In genomic region chr5:143284002-143284401, GRCh38 we compare ENCODE assay signal across 29 cellular contexts.
"Had no signal": no experiment of that assay in that cellular context is flagged by ENCODE, and none has a peak within 500 bp of the region (broad histone marks: within the 10 kb centered on the region; RNA-seq: fewer than 3 reads in every experiment).

No MANE protein-coding gene starts in this region.

- H3K27ac Mint-ChIP-seq: nephron; neural progenitor cell; progenitor cell of endocrine pancreas; stimulated activated naive CD8-positive, alpha-beta T cell treated with anti-CD3 and anti-CD28 coated beads, Interleukin-15, amount 100 ng/mL, for 72 hours had no signal

- H3K27ac ChIP-seq: neural progenitor cell, ovary, parathyroid adenoma, psoas muscle, right lobe of liver, sigmoid colon, suprapubic skin, testis, tibial artery, upper lobe of left lung, vagina had no signal

- H3K4me1 ChIP-seq: neural progenitor cell, parathyroid adenoma, psoas muscle, sigmoid colon, suprapubic skin, testis, tibial artery had no signal

- ATAC-seq: naive thymus-derived CD4-positive, alpha-beta T cell; natural killer cell; psoas muscle; right cardiac atrium; right lobe of liver; stimulated activated memory B cell treated with anti-CD40 and anti-IgM and Interleukin-4, amounts not matched to agents 10 μg/mL and 1 μg/mL and 100 μg/mL, for 72 hours; stimulated activated naive CD8-positive, alpha-beta T cell treated with anti-CD3 and anti-CD28 coated beads, Interleukin-15, amount 100 ng/mL, for 72 hours; stimulated activated naive CD8-positive, alpha-beta T cell treated with anti-CD3 and anti-CD28 coated beads, Interleukin-15, Interleukin-2, amounts not matched to agents 100 U/mL and 50 U/mL, for 24 hours had no signal

- H3K4me1 Mint-ChIP-seq: nephron; neural progenitor cell; stimulated activated naive CD8-positive, alpha-beta T cell treated with anti-CD3 and anti-CD28 coated beads, Interleukin-15, amount 100 ng/mL, for 72 hours had no signal

- H3K9me3 Mint-ChIP-seq: natural killer cell; stimulated activated memory B cell treated with anti-CD40 and anti-IgM and Interleukin-4, amounts not matched to agents 10 μg/mL and 1 μg/mL and 100 μg/mL, for 72 hours; stimulated activated naive CD8-positive, alpha-beta T cell treated with anti-CD3 and anti-CD28 coated beads, Interleukin-15, amount 100 ng/mL, for 72 hours had no signal

- H3K4me3 Mint-ChIP-seq: naive thymus-derived CD4-positive, alpha-beta T cell; natural killer cell; nephron; neural progenitor cell; stimulated activated memory B cell treated with anti-CD40 and anti-IgM and Interleukin-4, amounts not matched to agents 10 μg/mL and 1 μg/mL and 100 μg/mL, for 72 hours; stimulated activated naive CD8-positive, alpha-beta T cell treated with anti-CD3 and anti-CD28 coated beads, Interleukin-15, amount 100 ng/mL, for 72 hours had no signal

- H3K36me3 Mint-ChIP-seq: natural killer cell had no signal

- H3K4me3 ChIP-seq: neural progenitor cell, ovary, psoas muscle, right lobe of liver, sigmoid colon, suprapubic skin, testis, tibial artery, upper lobe of left lung, vagina had no signal

- H3K36me3 ChIP-seq: neural progenitor cell, ovary had no signal

- H3K27me3 Mint-ChIP-seq: naive thymus-derived CD4-positive, alpha-beta T cell; progenitor cell of endocrine pancreas; stimulated activated memory B cell treated with anti-CD40 and anti-IgM and Interleukin-4, amounts not matched to agents 10 μg/mL and 1 μg/mL and 100 μg/mL, for 72 hours; stimulated activated naive CD8-positive, alpha-beta T cell treated with anti-CD3 and anti-CD28 coated beads, Interleukin-15, amount 100 ng/mL, for 72 hours had no signal

- H3K9ac ChIP-seq: neural progenitor cell, parathyroid adenoma had no signal

- H3K27me3 ChIP-seq: neural progenitor cell, ovary, right lobe of liver, sigmoid colon, suprapubic skin, testis, tibial artery, upper lobe of left lung, vagina had no signal

- H3K9me3 ChIP-seq: ovary, right lobe of liver, sigmoid colon, suprapubic skin, testis, upper lobe of left lung, vagina had no signal

- DNase-seq: naive thymus-derived CD4-positive, alpha-beta T cell; natural killer cell; occipital lobe; ovary; posterior cingulate gyrus; psoas muscle; right cardiac atrium; right lobe of liver; sigmoid colon; small intestine; stimulated activated CD4-positive, alpha-beta T cell treated with anti-CD3 and anti-CD28 coated beads, Interleukin-15, amount 100 ng/mL, for 24 hours; stimulated activated CD4-positive, alpha-beta T cell treated with anti-CD3 and anti-CD28 coated beads, Interleukin-2, amount 100 ng/mL, for 24 hours; stimulated activated CD4-positive, alpha-beta T cell treated with anti-CD3 and anti-CD28 coated beads, Interleukin-2, amount 100 ng/mL, for 48 hours; stimulated activated CD4-positive, alpha-beta T cell treated with anti-CD3 and anti-CD28 coated beads, Interleukin-4, amount 100 ng/mL, for 24 hours; stimulated activated naive CD4-positive, alpha-beta T cell; stimulated activated naive CD8-positive, alpha-beta T cell treated with anti-CD3 and anti-CD28 coated beads, Interleukin-15, amount 100 ng/mL, for 72 hours; stimulated activated naive CD8-positive, alpha-beta T cell treated with anti-CD3 and anti-CD28 coated beads, Interleukin-15, Interleukin-2, amounts not matched to agents 100 U/mL and 50 U/mL, for 24 hours; substantia nigra; testis; tibial artery; trophoblast cell; upper lobe of left lung had no signal
